8 cellular contexts compared by ENCODE assay signal in the genomic region with DNA sequence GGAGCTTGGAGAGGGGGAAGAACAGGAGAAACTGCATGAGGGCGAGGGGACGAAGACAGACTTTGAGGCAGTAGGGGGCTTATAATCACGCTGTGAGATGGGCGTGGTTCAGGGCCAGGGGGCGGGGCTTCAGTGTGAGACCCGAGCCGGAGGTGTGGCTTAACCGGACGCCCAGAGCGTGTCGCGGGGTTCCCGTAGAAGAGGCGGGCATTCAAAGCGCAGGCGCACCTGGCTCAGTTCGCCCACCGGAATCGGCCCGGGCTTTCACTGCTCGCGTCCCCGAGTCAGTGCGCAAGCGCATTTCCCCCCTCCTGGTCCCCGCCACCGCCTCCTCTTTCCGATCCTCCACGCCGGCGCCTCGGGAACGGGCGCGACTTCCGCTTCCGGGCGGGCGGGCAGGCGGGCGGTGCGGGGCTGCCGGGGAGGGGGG. TPM values are rescaled to one million over a fixed set of nuclear protein-coding genes. Genes with fewer than 3 reads are reported as not detected.
DNase-seq lines count a peak whose midpoint lies in the region; ATAC-seq and TF ChIP-seq lines count a peak whose summit lies in the region.

No MANE protein-coding gene starts in this region.

- peaks cover 72% of the 10 kb centered on the region for H3K36me3 Mint-ChIP-seq in dendritic cell treated with granulocyte-macrophage colony-stimulating factor and Interleukin-4, amounts not matched to agents 40 ng/mL and 50 ng/mL, for 4 days (ENCODE audit: low read depth)

- peak overlapping the region; percentile 91 for H3K27ac Mint-ChIP-seq in dendritic cell treated with granulocyte-macrophage colony-stimulating factor and Interleukin-4, amounts not matched to agents 40 ng/mL and 50 ng/mL, for 4 days

- no peak for TF ChIP-seq CTCF in lower leg skin (IDR thresholded peaks at IDR 0.05)

- peak; percentile 60 for ATAC-seq in GM19438 (IDR thresholded peaks at IDR 0.05; ENCODE audit: low read depth, unreplicated experiment)
- peak; percentile 51 for ATAC-seq in HG03565 (IDR thresholded peaks at IDR 0.05; ENCODE audit: unreplicated experiment)

- no peaks in the 10 kb centered on the region for H3K9me3 Mint-ChIP-seq in dendritic cell treated with granulocyte-macrophage colony-stimulating factor and Interleukin-4, amounts not matched to agents 40 ng/mL and 50 ng/mL, for 4 days

- H3K4me3 Mint-ChIP-seq in dendritic cell treated with granulocyte-macrophage colony-stimulating factor and Interleukin-4, amounts not matched to agents 40 ng/mL and 50 ng/mL, for 4 days = peak overlapping the region; percentile 78

- peak; percentile 99 for DNase-seq in CD1c-positive myeloid dendritic cell (ENCODE audit: extremely low spot score)
- peak; percentile 94 for DNase-seq in NCI-H748 treated with DMSO at 0.1 percent for 48 hours (lab: John Stamatoyannopoulos, UW)
- DNase-seq in activated CD4-positive, alpha-beta T cell treated with anti-CD3 and anti-CD28 coated beads, Interleukin-2, amount 50 U/mL, for 24 hours (ENCODE audit: low read depth in 1 of 2, low spot score in 1 of 2) = peak; percentile 98 to 99
- peak; percentile 95 to 99 for DNase-seq in lower leg skin (ENCODE audit: low spot score in 2 of 2)
- DNase-seq in stimulated activated CD4-positive, alpha-beta T cell treated with anti-CD3 and anti-CD28 coated beads, Interleukin-4, amount 100 ng/mL, for 24 hours = peak; percentile 99

- no peak for TF ChIP-seq POLR2A in lower leg skin (IDR thresholded peaks at IDR 0.05)

- WGBS in lower leg skin, 2 donors = 0 to 2% methylated on average over 27 to 28 of the region's 43 CpGs

- intact Hi-C loops in dendritic cell treated with granulocyte-macrophage colony-stimulating factor and Interleukin-4, amounts not matched to agents 40 ng/mL and 50 ng/mL, for 4 days (cut with micrococcal nuclease) = no loop called here
- intact Hi-C loops in lower leg skin (cut with DNase I; ENCODE audit: low total_unique reads) = no loop called here

- H3K27me3 Mint-ChIP-seq in dendritic cell treated with granulocyte-macrophage colony-stimulating factor and Interleukin-4, amounts not matched to agents 40 ng/mL and 50 ng/mL, for 4 days = no peaks in the 10 kb centered on the region

- H3K4me3 ChIP-seq in lower leg skin (ENCODE audit: low read depth, poor library complexity, severe bottlenecking) = peak overlapping the region; percentile 79

- peaks cover 80% of the 10 kb centered on the region for H3K4me1 Mint-ChIP-seq in dendritic cell treated with granulocyte-macrophage colony-stimulating factor and Interleukin-4, amounts not matched to agents 40 ng/mL and 50 ng/mL, for 4 days (ENCODE audit: low read depth)

RNA-seq across cellular contexts. Expression of a gene that starts 0.2 kb away (rescaled TPM):
- 10 to 100 TPM in 3 of 4 donors, 1 to 10 TPM in 1; 8.1 to 17.8 (median 12.3) TPM for total RNA-seq in lower leg skin

RNA-seq across cellular contexts. Expression of a gene that starts 5.1 kb away (rescaled TPM):
- total RNA-seq in lower leg skin = 10 to 100 TPM; 58.4 to 88.3 (median 78.3) TPM

RNA-seq across cellular contexts. Expression of a gene that starts 5.9 kb away (rescaled TPM):
- 10 to 100 TPM in 1 of 4 donors, 1 to 10 TPM in 3; 5.9 to 14.3 (median 7.7) TPM for total RNA-seq in lower leg skin

RNA-seq across cellular contexts. Expression of a gene that starts 19.1 kb away (rescaled TPM):
- 10 to 100 TPM in 2 of 4 donors, 1 to 10 TPM in 2; 5.7 to 10.3 (median 8.3) TPM for total RNA-seq in lower leg skin

RNA-seq across cellular contexts. Expression of a gene that starts 24.6 kb away (rescaled TPM):
- 1 to 10 TPM; 4.2 to 5.1 (median 4.6) TPM for total RNA-seq in lower leg skin

Comparison
In these comparisons a context has a peak if more than half of its experiments do, and no peak if none do; other contexts are left out.
1. Peak in every context shown above with its lines: DNase-seq, ATAC-seq and H3K4me3 ChIP-seq.